In the genomic region with DNA sequence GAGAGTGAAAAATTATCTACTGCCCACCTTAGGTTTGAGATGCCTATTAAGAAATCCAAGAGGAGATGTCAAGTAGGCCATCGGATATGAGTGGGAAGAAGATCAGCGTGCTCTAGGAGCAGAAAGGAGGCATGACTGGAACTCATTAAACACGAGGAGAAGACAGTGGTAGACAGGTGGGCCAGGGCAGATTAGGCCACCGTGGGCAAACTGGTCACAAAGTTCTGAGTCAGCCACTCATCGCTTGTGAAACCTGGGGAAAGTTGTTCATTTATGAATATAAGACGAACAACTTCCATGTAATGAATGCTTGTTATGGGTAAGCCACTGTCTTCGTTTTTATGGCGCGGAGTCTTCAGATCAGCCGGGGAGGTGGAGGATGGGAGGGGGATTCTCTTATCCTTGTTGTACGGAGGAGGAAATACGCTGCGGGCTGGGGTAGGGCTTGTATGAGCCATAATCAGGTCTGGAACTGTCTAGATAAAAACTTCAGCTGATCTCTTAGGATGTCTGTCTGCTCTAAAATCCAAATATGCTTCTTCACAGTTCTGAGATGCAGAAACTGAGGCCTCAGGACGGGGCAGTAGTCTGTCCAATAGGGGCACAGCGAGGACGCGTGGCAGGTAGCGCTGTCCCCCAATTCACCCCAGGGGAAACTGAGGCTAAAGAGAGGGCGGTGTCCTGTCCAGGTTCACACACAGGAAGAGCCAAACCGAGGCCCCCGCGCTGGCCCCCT, we compare ENCODE assay signal across 8 cellular contexts. TPM values are rescaled to one million over a fixed set of nuclear protein-coding genes. Genes with fewer than 3 reads are reported as not detected.
DNase-seq lines count a peak whose midpoint lies in the region; ATAC-seq, FAIRE-seq and TF ChIP-seq lines count a peak whose summit lies in the region.

No MANE protein-coding gene starts in this region.

- intact Hi-C loops in activated T-helper 2 cell treated with anti-CD3 and anti-CD28 coated beads, Interferon-gamma antibody, Interleukin-2, Interleukin-4, amounts not matched to agents 10 μg/mL and 5 μg/mL and 100 μg/mL, durations not matched to agents 14 hours and 24 hours and 36 hours (cut with micrococcal nuclease), result loop anchor here (1.0 kb wide), 1 partner anchor 175 kb away; no protein-coding TSS in a partner anchor
- intact Hi-C loops in kidney (cut with DNase I), result no loop called here

- peak overlapping the region; percentile 81 for H3K27ac Mint-ChIP-seq in activated T-helper 2 cell treated with anti-CD3 and anti-CD28 coated beads, Interferon-gamma antibody, Interleukin-2, Interleukin-4, amounts not matched to agents 10 μg/mL and 5 μg/mL and 100 μg/mL, durations not matched to agents 14 hours and 24 hours and 36 hours

- WGBS in suprapubic skin, result 24% methylated on average over 22 of the region's 22 CpGs

- H3K4me3 ChIP-seq in kidney (ENCODE audit: low read length in 2 of 2) (peak overlapping the region; percentile 77 to 88), suprapubic skin (peak overlapping the region; percentile 63)

- no peak for TF ChIP-seq EP300 in suprapubic skin (IDR thresholded peaks at IDR 0.05)

- H3K27me3 ChIP-seq in suprapubic skin, result no peaks in the 10 kb centered on the region

- no peak for FAIRE-seq in kidney (lab: Jason Lieb, UNC)

- H3K9me3 ChIP-seq in kidney (ENCODE audit: control insufficient read depth in 1 of 2, low read length in 2 of 2) (no peaks in the 10 kb centered on the region), suprapubic skin (no peaks in the 10 kb centered on the region)

- H3K36me3 ChIP-seq in kidney (ENCODE audit: control insufficient read depth in 1 of 2, insufficient read depth in 2 of 2, low read length in 2 of 2), result no peaks in the 10 kb centered on the region
- H3K36me3 ChIP-seq in suprapubic skin, result no peaks in the 10 kb centered on the region

- no peaks in the 10 kb centered on the region for H3K27me3 Mint-ChIP-seq in activated T-helper 2 cell treated with anti-CD3 and anti-CD28 coated beads, Interferon-gamma antibody, Interleukin-2, Interleukin-4, amounts not matched to agents 10 μg/mL and 5 μg/mL and 100 μg/mL, durations not matched to agents 14 hours and 24 hours and 36 hours (ENCODE audit: low read depth)

- TF ChIP-seq CTCF in kidney (IDR thresholded peaks at IDR 0.05; ENCODE audit: borderline replicate concordance, extremely low read depth, insufficient read depth) (no peak), suprapubic skin (IDR thresholded peaks at IDR 0.05) (no peak)

- no peak for TF ChIP-seq POLR2A in suprapubic skin (IDR thresholded peaks at IDR 0.05)

- H3K9me3 Mint-ChIP-seq in activated T-helper 2 cell treated with anti-CD3 and anti-CD28 coated beads, Interferon-gamma antibody, Interleukin-2, Interleukin-4, amounts not matched to agents 10 μg/mL and 5 μg/mL and 100 μg/mL, durations not matched to agents 14 hours and 24 hours and 36 hours, result no peaks in the 10 kb centered on the region

- peak overlapping the region; percentile 83 for H3K4me3 Mint-ChIP-seq in activated T-helper 2 cell treated with anti-CD3 and anti-CD28 coated beads, Interferon-gamma antibody, Interleukin-2, Interleukin-4, amounts not matched to agents 10 μg/mL and 5 μg/mL and 100 μg/mL, durations not matched to agents 14 hours and 24 hours and 36 hours (ENCODE audit: low read depth)

- no peak for ATAC-seq in GM19455 (IDR thresholded peaks at IDR 0.05; ENCODE audit: unreplicated experiment)
- ATAC-seq in HG03342 (IDR thresholded peaks at IDR 0.05; ENCODE audit: unreplicated experiment), result no peak

- peak overlapping the region; percentile 2 to 74 for H3K9ac ChIP-seq in kidney (ENCODE audit: low read length in 2 of 2)

- peak overlapping the region; percentile 85 to 92 for H3K27ac ChIP-seq in kidney (ENCODE audit: low read depth in 2 of 2, low read length in 2 of 2)
- H3K27ac ChIP-seq in suprapubic skin, result peak overlapping the region; percentile 85

- H3K4me1 ChIP-seq in kidney (ENCODE audit: control insufficient read depth in 1 of 2, insufficient read depth in 1 of 2, low read depth in 1 of 2, low read length in 2 of 2) (peaks cover 9 to 21% of the 10 kb centered on the region in 2 donors), suprapubic skin (peaks cover 30% of the 10 kb centered on the region)

- peaks cover 21% of the 10 kb centered on the region for H3K4me1 Mint-ChIP-seq in activated T-helper 2 cell treated with anti-CD3 and anti-CD28 coated beads, Interferon-gamma antibody, Interleukin-2, Interleukin-4, amounts not matched to agents 10 μg/mL and 5 μg/mL and 100 μg/mL, durations not matched to agents 14 hours and 24 hours and 36 hours (ENCODE audit: low read depth)

- no peaks in the 10 kb centered on the region for H3K36me3 Mint-ChIP-seq in activated T-helper 2 cell treated with anti-CD3 and anti-CD28 coated beads, Interferon-gamma antibody, Interleukin-2, Interleukin-4, amounts not matched to agents 10 μg/mL and 5 μg/mL and 100 μg/mL, durations not matched to agents 14 hours and 24 hours and 36 hours (ENCODE audit: low read depth)

- peak; percentile 20 for DNase-seq in stimulated activated CD4-positive, alpha-beta T cell treated with anti-CD3 and anti-CD28 coated beads, Interleukin-15, amount 100 ng/mL, for 24 hours
- no peak for DNase-seq in stimulated activated CD4-positive, alpha-beta T cell treated with anti-CD3 and anti-CD28 coated beads, Interleukin-12 subunit alpha, Interleukin-12 subunit beta, amount 100 ng/mL, for 4 hours
- no peak for DNase-seq in activated T-helper 2 cell treated with anti-CD3 and anti-CD28 coated beads, Interferon-gamma antibody, Interleukin-2, Interleukin-4, amounts not matched to agents 10 μg/mL and 5 μg/mL and 100 μg/mL, durations not matched to agents 14 hours and 24 hours and 36 hours (ENCODE audit: low spot score)
- no peak for DNase-seq in kidney
- no peak for DNase-seq in suprapubic skin (ENCODE audit: low spot score in 2 of 2)
- no peak for DNase-seq in NOMO-1 treated with dmso at 0.1 percent for 144 hours (lab: John Stamatoyannopoulos, UW; ENCODE audit: unreplicated experiment)

RNA-seq across cellular contexts. Expression of a gene that starts 1.1 kb away (rescaled TPM):
- 30.3 and 35.5 TPM in 2 replicates for total RNA-seq in activated T-helper 2 cell treated with anti-CD3 and anti-CD28 coated beads, Interferon-gamma antibody, Interleukin-2, Interleukin-4, amounts not matched to agents 10 μg/mL and 5 μg/mL and 100 μg/mL, durations not matched to agents 14 hours and 24 hours and 36 hours
- 28.4 TPM for total RNA-seq in kidney
- polyA plus RNA-seq in kidney (ENCODE audit: insufficient read depth, low read depth, low replicate concordance), result 39.6 TPM
- total RNA-seq in suprapubic skin, result 10 to 100 TPM; 12.9 to 34.8 (median 21.2) TPM

RNA-seq across cellular contexts. Expression of a gene that starts 18.9 kb away (rescaled TPM):
- 35.7 and 37.8 TPM in 2 replicates for total RNA-seq in activated T-helper 2 cell treated with anti-CD3 and anti-CD28 coated beads, Interferon-gamma antibody, Interleukin-2, Interleukin-4, amounts not matched to agents 10 μg/mL and 5 μg/mL and 100 μg/mL, durations not matched to agents 14 hours and 24 hours and 36 hours
- 31.9 TPM for total RNA-seq in kidney
- polyA plus RNA-seq in kidney (ENCODE audit: insufficient read depth, low read depth, low replicate concordance), result 23.0 TPM
- total RNA-seq in suprapubic skin, result 10 to 100 TPM in 3 of 4 donors, 1 to 10 TPM in 1; 9.6 to 16.3 (median 14.3) TPM

RNA-seq across cellular contexts. Expression of a gene that starts 35.8 kb away (rescaled TPM):
- total RNA-seq in activated T-helper 2 cell treated with anti-CD3 and anti-CD28 coated beads, Interferon-gamma antibody, Interleukin-2, Interleukin-4, amounts not matched to agents 10 μg/mL and 5 μg/mL and 100 μg/mL, durations not matched to agents 14 hours and 24 hours and 36 hours, result not detected in 2 replicates
- total RNA-seq in kidney (not detected), suprapubic skin (not detected)
- polyA plus RNA-seq in kidney (ENCODE audit: insufficient read depth, low read depth, low replicate concordance), result not detected

RNA-seq across cellular contexts. Expression of a gene that starts 57.6 kb away (rescaled TPM):
- not detected in 2 replicates for total RNA-seq in activated T-helper 2 cell treated with anti-CD3 and anti-CD28 coated beads, Interferon-gamma antibody, Interleukin-2, Interleukin-4, amounts not matched to agents 10 μg/mL and 5 μg/mL and 100 μg/mL, durations not matched to agents 14 hours and 24 hours and 36 hours
- total RNA-seq in kidney, result not detected
- not detected for polyA plus RNA-seq in kidney (ENCODE audit: insufficient read depth, low read depth, low replicate concordance)
- total RNA-seq in suprapubic skin, result not detected
